9 cellular contexts compared by ENCODE assay signal in the genomic region with DNA sequence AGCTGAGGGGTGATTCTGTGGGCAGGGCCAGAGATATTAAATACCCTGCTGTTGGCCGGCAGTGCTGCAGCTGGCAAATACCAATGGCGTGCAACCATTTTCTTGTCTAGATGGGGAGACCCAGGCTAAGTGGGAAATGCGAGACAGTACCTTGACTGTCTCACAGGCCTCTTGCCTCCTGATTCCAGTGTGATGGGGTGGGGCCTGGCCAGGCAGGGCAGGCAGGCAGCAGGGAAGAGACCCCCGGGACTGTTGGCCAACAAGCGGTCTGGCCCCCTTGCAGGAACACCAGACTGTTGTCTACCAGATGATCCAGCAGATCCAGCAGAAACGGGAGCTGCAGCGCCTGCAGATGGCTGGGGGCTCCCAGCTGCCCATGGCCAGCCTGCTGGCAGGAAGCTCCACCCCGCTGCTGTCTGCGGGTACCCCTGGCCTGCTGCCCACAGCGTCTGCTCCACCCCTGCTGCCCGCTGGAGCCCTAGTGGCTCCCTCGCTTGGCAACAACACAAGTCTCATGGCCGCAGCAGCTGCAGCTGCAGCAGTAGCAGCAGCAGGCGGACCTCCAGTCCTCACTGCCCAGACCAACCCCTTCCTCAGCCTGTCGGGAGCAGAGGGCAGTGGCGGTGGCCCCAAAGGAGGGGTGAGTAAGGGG. TPM values are rescaled to one million over a fixed set of nuclear protein-coding genes. Genes with fewer than 3 reads are reported as not detected.
DNase-seq lines count a peak whose midpoint lies in the region; ATAC-seq and TF ChIP-seq lines count a peak whose summit lies in the region.
"Had no signal": no experiment of that assay in that cellular context is flagged by ENCODE, and none has a peak within 500 bp of the region (broad histone marks: within the 10 kb centered on the region; RNA-seq: fewer than 3 reads in every experiment).

No MANE protein-coding gene starts in this region.

- intact Hi-C loops in natural killer cell (cut with micrococcal nuclease): no loop called here

- DNase-seq in DMS 273 (lab: John Stamatoyannopoulos, UW; ENCODE audit: unreplicated experiment): peak; percentile 97
- DNase-seq in NCI-H2107 (lab: John Stamatoyannopoulos, UW): peak; percentile 55
- DNase-seq in astrocyte of the spinal cord (ENCODE audit: low read depth, low spot score): peak; percentile 55
- no peak for DNase-seq in natural killer cell
- DNase-seq in GM13976 (ENCODE audit: low spot score): no peak
- DNase-seq in mesothelial cell of epicardium (ENCODE audit: low spot score in 2 of 2, unreplicated experiment in 2 of 2): no peak
- DNase-seq in dedifferentiated amniotic fluid mesenchymal stem cell (ENCODE audit: extremely low spot score): no peak

- H3K4me3 ChIP-seq in astrocyte of the spinal cord (ENCODE audit: low read depth, low read length): no peak overlapping the region
- H3K4me3 ChIP-seq: lung had no signal

- TF ChIP-seq CTCF in astrocyte of the spinal cord (IDR thresholded peaks at IDR 0.05; ENCODE audit: low read depth, low read length): no peak
- no peak for TF ChIP-seq CTCF in natural killer cell (IDR thresholded peaks at IDR 0.05)
- no peak for TF ChIP-seq CTCF in GM13976 (IDR thresholded peaks at IDR 0.05; ENCODE audit: borderline replicate concordance, control extremely low read depth, extremely low read depth, insufficient read depth, missing control alignments)
- no peak for TF ChIP-seq CTCF in mesothelial cell of epicardium (IDR thresholded peaks at IDR 0.05; ENCODE audit: unreplicated experiment)

- H3K4me3 Mint-ChIP-seq in natural killer cell: peak overlapping the region; percentile 81
- H3K4me3 Mint-ChIP-seq in mesothelial cell of epicardium: no peak overlapping the region

- ATAC-seq in natural killer cell (peak in 1 of 3 donors; percentile 11), HG02870 (IDR thresholded peaks at IDR 0.05; ENCODE audit: unreplicated experiment) (no peak)

- peaks cover 72 to 81% of the 10 kb centered on the region in 2 donors for H3K4me1 Mint-ChIP-seq in natural killer cell
- H3K4me1 Mint-ChIP-seq in mesothelial cell of epicardium: peaks cover 8% of the 10 kb centered on the region

- H3K27me3 Mint-ChIP-seq in natural killer cell (ENCODE audit: low read depth in 2 of 2) (no peaks in the 10 kb centered on the region), mesothelial cell of epicardium (ENCODE audit: low read depth) (no peaks in the 10 kb centered on the region)

- no peaks in the 10 kb centered on the region for H3K9me3 Mint-ChIP-seq in natural killer cell
- no peaks in the 10 kb centered on the region for H3K9me3 Mint-ChIP-seq in mesothelial cell of epicardium

- H3K36me3 Mint-ChIP-seq in natural killer cell (no peaks in the 10 kb centered on the region), mesothelial cell of epicardium (peaks cover 8% of the 10 kb centered on the region)

- H3K27ac Mint-ChIP-seq in natural killer cell: peak overlapping the region; percentile 98 to 99
- H3K27ac Mint-ChIP-seq in mesothelial cell of epicardium: no peak overlapping the region

- in situ Hi-C loops in astrocyte of the spinal cord (cut with HindIII; ENCODE audit: low sequenced_read_pairs) (no loop called here), GM13976 (cut with MboI; ENCODE audit: low sequenced_read_pairs, unreplicated experiment) (no loop called here)

RNA-seq across cellular contexts. Expression of a gene that starts 5.7 kb away (rescaled TPM):
- 10 to 100 TPM; 32.6 to 37.4 (median 33.9) TPM for total RNA-seq in natural killer cell
- total RNA-seq in mesothelial cell of epicardium: 4.6 to 5.6 TPM (median 5.1 TPM) in 3 replicates

RNA-seq across cellular contexts. Expression of a gene that starts 19.4 kb away (rescaled TPM):
- total RNA-seq in natural killer cell: 100 to 1,000 TPM; 478 to 578 (median 485) TPM
- total RNA-seq in mesothelial cell of epicardium: 171 to 184 TPM (median 178 TPM) in 3 replicates

RNA-seq across cellular contexts. Expression of a gene that starts 23.7 kb away (rescaled TPM):
- total RNA-seq in natural killer cell: under 1 TPM in 1 of 3 donors, not detected in 2; 0.12 TPM
- 83.3 to 95.8 TPM (median 91.9 TPM) in 3 replicates for total RNA-seq in mesothelial cell of epicardium

RNA-seq across cellular contexts. Expression of a gene that starts 28.1 kb away (rescaled TPM):
- total RNA-seq in natural killer cell: 100 to 1,000 TPM; 102 to 129 (median 118) TPM
- total RNA-seq in mesothelial cell of epicardium: 107 to 121 TPM (median 115 TPM) in 3 replicates

RNA-seq across cellular contexts. Expression of a gene that starts 49.7 kb away (rescaled TPM):
- total RNA-seq in natural killer cell (1 to 10 TPM in 2 of 3 donors, under 1 TPM in 1; 0.66 to 1.9 (median 1.1) TPM), mesothelial cell of epicardium (3.7 to 4.0 TPM (median 3.8 TPM) in 3 replicates)

Comparison
In these comparisons a context has a peak if more than half of its experiments do, and no peak if none do; other contexts are left out.
1. DNase-seq: peak in DMS 273 (single experiment), NCI-H2107 (single experiment) and astrocyte of the spinal cord (single experiment); none in natural killer cell (single experiment), GM13976 (single experiment), mesothelial cell of epicardium (0 of 2) and dedifferentiated amniotic fluid mesenchymal stem cell (single experiment).
2. RNA of a gene that starts 23.7 kb away (total RNA-seq): 83.3 to 95.8 TPM in mesothelial cell of epicardium; 0.12 TPM in natural killer cell; every median in the first group is over 10 times any median in the second.